Comparison of ENCODE assay signal across 8 cellular contexts in genomic region chr11:116224154-116224888, GRCh38.
DNase-seq lines count a peak whose midpoint lies in the region; ATAC-seq and TF ChIP-seq lines count a peak whose summit lies in the region.

No MANE protein-coding gene starts in this region.

- peak in 3 of 8 donors; percentile 24 to 61 (median 51) for ATAC-seq in heart right ventricle
- ATAC-seq in gastrocnemius medialis: no peak
- no peak for ATAC-seq in GM19395 (IDR thresholded peaks at IDR 0.05; ENCODE audit: unreplicated experiment)
- no peak for ATAC-seq in HG03439 (IDR thresholded peaks at IDR 0.05; ENCODE audit: unreplicated experiment)

- no peaks in the 10 kb centered on the region for H3K9me3 Mint-ChIP-seq in activated naive CD4-positive, alpha-beta T cell treated with anti-CD3 and anti-CD28 coated beads, Interleukin-2, amount 10 ng/mL, durations not matched to agents 7 days and 5 days

- H3K4me1 ChIP-seq in HAP-1 (no peaks in the 10 kb centered on the region), heart right ventricle (peaks cover 0 to 10% (median 0%) of the 10 kb centered on the region in 9 donors), gastrocnemius medialis (no peaks in the 10 kb centered on the region)

- peak; percentile 41 to 77 (median 67) for TF ChIP-seq CTCF in heart right ventricle (IDR thresholded peaks at IDR 0.05)
- peak in 4 of 5 experiments; percentile 24 to 66 (median 50) for TF ChIP-seq CTCF in gastrocnemius medialis (IDR thresholded peaks at IDR 0.05 in 4 of 5, conservative IDR thresholded peaks at IDR 0.05 in 1 of 5)

- H3K27me3 ChIP-seq in HAP-1 (ENCODE audit: low read depth) (no peaks in the 10 kb centered on the region), heart right ventricle (peaks cover 0 to 20% (median 4%) of the 10 kb centered on the region in 7 donors), gastrocnemius medialis (no peaks in the 10 kb centered on the region)

- peak; percentile 58 for DNase-seq in COLO668 (lab: John Stamatoyannopoulos, UW; ENCODE audit: unreplicated experiment)
- peak; percentile 34 to 77 for DNase-seq in HAP-1 (ENCODE audit: low spot score in 2 of 2)
- peak; percentile 78 for DNase-seq in NCI-H69 (lab: John Stamatoyannopoulos, UW)
- DNase-seq in activated naive CD4-positive, alpha-beta T cell treated with anti-CD3 and anti-CD28 coated beads, Interleukin-2, amount 10 ng/mL, durations not matched to agents 7 days and 5 days: peak; percentile 48
- DNase-seq in heart right ventricle: peak in 1 of 2 donors; percentile 46
- no peak for DNase-seq in gastrocnemius medialis

- 44 to 45% methylated on average over 10 of the region's 10 CpGs for WGBS in heart right ventricle, 2 donors

- H3K9me3 ChIP-seq in HAP-1 (no peaks in the 10 kb centered on the region), heart right ventricle (peaks cover 0 to 4% (median 0%) of the 10 kb centered on the region in 11 donors), gastrocnemius medialis (no peaks in the 10 kb centered on the region)

- H3K4me1 Mint-ChIP-seq in activated naive CD4-positive, alpha-beta T cell treated with anti-CD3 and anti-CD28 coated beads, Interleukin-2, amount 10 ng/mL, durations not matched to agents 7 days and 5 days: no peaks in the 10 kb centered on the region

- no peak overlapping the region for H3K4me3 ChIP-seq in HAP-1
- H3K4me3 ChIP-seq in heart right ventricle: no peak overlapping the region
- no peak overlapping the region for H3K4me3 ChIP-seq in gastrocnemius medialis

- H3K36me3 Mint-ChIP-seq in activated naive CD4-positive, alpha-beta T cell treated with anti-CD3 and anti-CD28 coated beads, Interleukin-2, amount 10 ng/mL, durations not matched to agents 7 days and 5 days: no peaks in the 10 kb centered on the region

- H3K27ac ChIP-seq in heart right ventricle: no peak overlapping the region
- H3K27ac ChIP-seq in gastrocnemius medialis: no peak overlapping the region

- no peak overlapping the region for H3K27ac Mint-ChIP-seq in activated naive CD4-positive, alpha-beta T cell treated with anti-CD3 and anti-CD28 coated beads, Interleukin-2, amount 10 ng/mL, durations not matched to agents 7 days and 5 days

- in situ Hi-C loops in HAP-1 (cut with MboI; ENCODE audit: low sequenced_read_pairs) (no loop called here), gastrocnemius medialis (cut with MboI; ENCODE audit: low sequenced_read_pairs in 4 of 4) (loop anchor here in 2 of 4 donors (25.0 kb wide), 2 partner anchors 463 to 887 kb away; no protein-coding TSS in a partner anchor)

- CTCF ChIA-PET in activated naive CD4-positive, alpha-beta T cell treated with anti-CD3 and anti-CD28 coated beads, Interleukin-2, amount 10 ng/mL, durations not matched to agents 7 days and 5 days (lab: Charles Lee): interaction anchor here (0.8 to 1.0 kb wide), 2 partner anchors 10 kb away, joined by 3 to 4 read pairs; no protein-coding TSS in a partner anchor

- no peak overlapping the region for H3K4me3 Mint-ChIP-seq in activated naive CD4-positive, alpha-beta T cell treated with anti-CD3 and anti-CD28 coated beads, Interleukin-2, amount 10 ng/mL, durations not matched to agents 7 days and 5 days

- no peaks in the 10 kb centered on the region for H3K36me3 ChIP-seq in HAP-1 (replicated peaks)
- no peaks in the 10 kb centered on the region for H3K36me3 ChIP-seq in heart right ventricle
- no peaks in the 10 kb centered on the region for H3K36me3 ChIP-seq in gastrocnemius medialis

- TF ChIP-seq POLR2A in gastrocnemius medialis (IDR thresholded peaks at IDR 0.05): no peak

- intact Hi-C loops in heart right ventricle (cut with DNase I): loop anchor here in 6 of 10 donors (5.0 to 10.0 kb wide), 5 partner anchors 230 to 900 kb away; no protein-coding TSS in a partner anchor
- intact Hi-C loops in gastrocnemius medialis (cut with DNase I; ENCODE audit: low total_unique reads): loop anchor here (2.0 kb wide), 1 partner anchor 900 kb away; no protein-coding TSS in a partner anchor

- H3K27me3 Mint-ChIP-seq in activated naive CD4-positive, alpha-beta T cell treated with anti-CD3 and anti-CD28 coated beads, Interleukin-2, amount 10 ng/mL, durations not matched to agents 7 days and 5 days: no peaks in the 10 kb centered on the region

Comparison
In these comparisons a context has a peak if more than half of its experiments do, and no peak if none do; other contexts are left out.
1. DNase-seq: peak in COLO668 (single experiment), HAP-1 (2 of 2), NCI-H69 (single experiment) and activated naive CD4-positive, alpha-beta T cell treated with anti-CD3 and anti-CD28 coated beads, Interleukin-2, amount 10 ng/mL, durations not matched to agents 7 days and 5 days (single experiment); none in gastrocnemius medialis (0 of 2).